Comparison of ENCODE assay signal across 2 cellular contexts in the genomic region with DNA sequence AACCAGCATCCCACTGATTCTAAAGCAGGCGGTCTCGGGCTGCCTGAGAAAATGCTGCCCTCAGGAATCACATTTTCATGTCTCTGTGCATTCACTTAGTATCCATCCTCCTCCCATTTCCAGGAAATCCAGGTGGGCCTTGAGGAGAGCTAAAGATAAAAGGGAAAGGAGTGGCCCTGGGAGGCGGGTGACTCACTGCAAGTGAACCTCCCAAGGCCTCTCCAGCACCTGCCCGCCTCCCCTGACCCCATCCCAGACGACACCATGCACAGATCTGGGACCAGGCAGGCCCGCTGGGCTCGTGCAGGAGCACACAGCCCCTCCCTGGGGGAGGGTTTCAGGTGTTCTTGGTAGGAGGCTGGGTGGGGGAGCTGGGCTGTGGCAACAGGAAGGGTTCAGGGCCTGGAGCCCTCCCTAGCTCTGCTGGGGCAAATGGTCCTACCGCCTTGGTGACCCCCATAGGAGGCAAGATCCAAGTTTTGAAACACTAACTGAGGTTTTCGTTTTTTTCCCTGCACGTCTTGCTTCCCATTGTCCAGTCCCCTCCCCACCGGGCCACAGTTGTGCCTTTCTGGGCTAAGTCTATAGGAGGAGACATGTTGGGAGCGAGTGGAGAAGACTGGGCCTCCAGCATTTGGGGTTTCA.
TF ChIP-seq lines count a peak whose summit lies in the region.

No MANE protein-coding gene starts in this region.

TF ChIP-seq in HCT116, 20 proteins besides CTCF, POLR2A, EP300 and RAD21 (continued from another document):
- TF ChIP-seq, protein P1, sequence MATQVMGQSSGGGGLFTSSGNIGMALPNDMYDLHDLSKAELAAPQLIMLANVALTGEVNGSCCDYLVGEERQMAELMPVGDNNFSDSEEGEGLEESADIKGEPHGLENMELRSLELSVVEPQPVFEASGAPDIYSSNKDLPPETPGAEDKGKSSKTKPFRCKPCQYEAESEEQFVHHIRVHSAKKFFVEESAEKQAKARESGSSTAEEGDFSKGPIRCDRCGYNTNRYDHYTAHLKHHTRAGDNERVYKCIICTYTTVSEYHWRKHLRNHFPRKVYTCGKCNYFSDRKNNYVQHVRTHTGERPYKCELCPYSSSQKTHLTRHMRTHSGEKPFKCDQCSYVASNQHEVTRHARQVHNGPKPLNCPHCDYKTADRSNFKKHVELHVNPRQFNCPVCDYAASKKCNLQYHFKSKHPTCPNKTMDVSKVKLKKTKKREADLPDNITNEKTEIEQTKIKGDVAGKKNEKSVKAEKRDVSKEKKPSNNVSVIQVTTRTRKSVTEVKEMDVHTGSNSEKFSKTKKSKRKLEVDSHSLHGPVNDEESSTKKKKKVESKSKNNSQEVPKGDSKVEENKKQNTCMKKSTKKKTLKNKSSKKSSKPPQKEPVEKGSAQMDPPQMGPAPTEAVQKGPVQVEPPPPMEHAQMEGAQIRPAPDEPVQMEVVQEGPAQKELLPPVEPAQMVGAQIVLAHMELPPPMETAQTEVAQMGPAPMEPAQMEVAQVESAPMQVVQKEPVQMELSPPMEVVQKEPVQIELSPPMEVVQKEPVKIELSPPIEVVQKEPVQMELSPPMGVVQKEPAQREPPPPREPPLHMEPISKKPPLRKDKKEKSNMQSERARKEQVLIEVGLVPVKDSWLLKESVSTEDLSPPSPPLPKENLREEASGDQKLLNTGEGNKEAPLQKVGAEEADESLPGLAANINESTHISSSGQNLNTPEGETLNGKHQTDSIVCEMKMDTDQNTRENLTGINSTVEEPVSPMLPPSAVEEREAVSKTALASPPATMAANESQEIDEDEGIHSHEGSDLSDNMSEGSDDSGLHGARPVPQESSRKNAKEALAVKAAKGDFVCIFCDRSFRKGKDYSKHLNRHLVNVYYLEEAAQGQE (IDR thresholded peaks at IDR 0.05; ENCODE audit: low read depth): no peak
- TF ChIP-seq SIN3A (IDR thresholded peaks at IDR 0.05; ENCODE audit: low read depth): no peak
- TF ChIP-seq TCF7L2 (IDR thresholded peaks at IDR 0.05; ENCODE audit: borderline replicate concordance, extremely low read depth, insufficient read depth, insufficient read length): peak; percentile 61

TF ChIP-seq in SK-N-SH, 30 proteins besides CTCF, POLR2A, EP300 and RAD21:
- TF ChIP-seq, protein P1 (IDR thresholded peaks at IDR 0.05; ENCODE audit: low read depth, low read length): no peak
- no peak for TF ChIP-seq GABPA (IDR thresholded peaks at IDR 0.05; ENCODE audit: low read depth)
- no peak for TF ChIP-seq NRF1 (IDR thresholded peaks at IDR 0.05; ENCODE audit: low read depth, low read length)
- no peak for TF ChIP-seq EZH2phosphoT487 (IDR thresholded peaks at IDR 0.05; ENCODE audit: borderline replicate concordance, low read depth)
- no peak for TF ChIP-seq MXI1 (IDR thresholded peaks at IDR 0.05; ENCODE audit: low read depth, low read length)
